Comparison of ENCODE assay signal across 1 cellular context in the genomic region with DNA sequence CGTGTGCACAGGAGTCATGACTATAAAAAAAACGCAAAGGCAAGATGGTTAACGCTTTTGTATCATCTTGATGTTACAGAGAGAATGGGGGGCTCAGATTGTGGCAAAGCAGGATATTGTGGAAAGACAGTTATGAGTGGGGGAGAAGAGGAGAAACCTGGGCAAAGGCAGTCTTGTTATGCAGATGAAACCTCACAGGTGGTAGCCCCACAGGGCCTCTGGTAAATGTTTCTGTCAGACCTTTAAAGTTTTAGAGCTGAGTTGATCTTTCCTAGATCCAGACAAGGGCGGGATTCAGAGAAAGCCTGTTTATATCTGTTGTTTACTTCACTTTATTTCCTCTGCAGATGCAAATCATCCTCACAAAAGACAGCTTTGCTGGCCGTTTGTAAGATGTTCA.
A peak's percentile ranks its signal among the peaks of the same experiment; 100 is the strongest.
TF ChIP-seq lines count a peak whose summit lies in the region.

No MANE protein-coding gene starts in this region.

TF ChIP-seq in WTC11, 78 proteins besides CTCF, POLR2A, EP300 and RAD21 (continued from another document):
- TF ChIP-seq, protein P1, sequence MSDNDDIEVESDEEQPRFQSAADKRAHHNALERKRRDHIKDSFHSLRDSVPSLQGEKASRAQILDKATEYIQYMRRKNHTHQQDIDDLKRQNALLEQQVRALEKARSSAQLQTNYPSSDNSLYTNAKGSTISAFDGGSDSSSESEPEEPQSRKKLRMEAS (CRISPR knock-in tag; IDR thresholded peaks at IDR 0.05), result no peak
- TF ChIP-seq CBFB (CRISPR knock-in tag; IDR thresholded peaks at IDR 0.05; ENCODE audit: low read depth) (no peak), SP1 (CRISPR knock-in tag; conservative IDR thresholded peaks at IDR 0.05) (no peak), NR2C2 (CRISPR knock-in tag; IDR thresholded peaks at IDR 0.05) (no peak), IRF2 (CRISPR knock-in tag; IDR thresholded peaks at IDR 0.05; ENCODE audit: borderline replicate concordance, low read depth) (no peak), ZNF396 (CRISPR knock-in tag; IDR thresholded peaks at IDR 0.05; ENCODE audit: borderline replicate concordance) (no peak), FOXK1 (CRISPR knock-in tag; IDR thresholded peaks at IDR 0.05) (peak; percentile 43; the same call in 1 of the 2 replicates), NFATC4 (CRISPR knock-in tag; IDR thresholded peaks at IDR 0.05) (no peak), ZNF423 (CRISPR knock-in tag; IDR thresholded peaks at IDR 0.05) (peak; percentile 12; the same call in 1 of the 2 replicates), RELA (CRISPR knock-in tag; IDR thresholded peaks at IDR 0.05; ENCODE audit: borderline replicate concordance) (no peak), ELF4 (CRISPR knock-in tag; IDR thresholded peaks at IDR 0.05; ENCODE audit: low read depth) (no peak), TP53 (CRISPR knock-in tag; IDR thresholded peaks at IDR 0.05) (no peak), ZNF219 (CRISPR knock-in tag; IDR thresholded peaks at IDR 0.05; ENCODE audit: borderline replicate concordance) (no peak), TCF7 (CRISPR knock-in tag; IDR thresholded peaks at IDR 0.05; ENCODE audit: low read depth) (no peak), KAT7 (CRISPR knock-in tag; IDR thresholded peaks at IDR 0.05; ENCODE audit: borderline replicate concordance) (no peak), CREB1 (CRISPR knock-in tag; IDR thresholded peaks at IDR 0.05) (no peak), NFYB (CRISPR knock-in tag; conservative IDR thresholded peaks at IDR 0.05; ENCODE audit: low read depth) (no peak), SOX15 (CRISPR knock-in tag; IDR thresholded peaks at IDR 0.05) (no peak), ETV6 (CRISPR knock-in tag; IDR thresholded peaks at IDR 0.05) (0 out of 2 replicates have a peak, but pooled peaks have one; percentile 34), ATF1 (CRISPR knock-in tag; IDR thresholded peaks at IDR 0.05) (no peak), FOXJ3 (CRISPR knock-in tag; IDR thresholded peaks at IDR 0.05; ENCODE audit: borderline replicate concordance) (no peak), OVOL2 (CRISPR knock-in tag; IDR thresholded peaks at IDR 0.05; ENCODE audit: borderline replicate concordance) (no peak), TEAD4 (CRISPR knock-in tag; IDR thresholded peaks at IDR 0.05) (no peak), ZNF263 (CRISPR knock-in tag; IDR thresholded peaks at IDR 0.05; ENCODE audit: low read depth) (no peak)
- TF ChIP-seq, protein P2, sequence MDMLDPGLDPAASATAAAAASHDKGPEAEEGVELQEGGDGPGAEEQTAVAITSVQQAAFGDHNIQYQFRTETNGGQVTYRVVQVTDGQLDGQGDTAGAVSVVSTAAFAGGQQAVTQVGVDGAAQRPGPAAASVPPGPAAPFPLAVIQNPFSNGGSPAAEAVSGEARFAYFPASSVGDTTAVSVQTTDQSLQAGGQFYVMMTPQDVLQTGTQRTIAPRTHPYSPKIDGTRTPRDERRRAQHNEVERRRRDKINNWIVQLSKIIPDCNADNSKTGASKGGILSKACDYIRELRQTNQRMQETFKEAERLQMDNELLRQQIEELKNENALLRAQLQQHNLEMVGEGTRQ (CRISPR knock-in tag; IDR thresholded peaks at IDR 0.05), result no peak
- TF ChIP-seq, protein P3, sequence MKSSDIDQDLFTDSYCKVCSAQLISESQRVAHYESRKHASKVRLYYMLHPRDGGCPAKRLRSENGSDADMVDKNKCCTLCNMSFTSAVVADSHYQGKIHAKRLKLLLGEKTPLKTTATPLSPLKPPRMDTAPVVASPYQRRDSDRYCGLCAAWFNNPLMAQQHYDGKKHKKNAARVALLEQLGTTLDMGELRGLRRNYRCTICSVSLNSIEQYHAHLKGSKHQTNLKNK (CRISPR knock-in tag; IDR thresholded peaks at IDR 0.05), result no peak
- TF ChIP-seq, protein P4, sequence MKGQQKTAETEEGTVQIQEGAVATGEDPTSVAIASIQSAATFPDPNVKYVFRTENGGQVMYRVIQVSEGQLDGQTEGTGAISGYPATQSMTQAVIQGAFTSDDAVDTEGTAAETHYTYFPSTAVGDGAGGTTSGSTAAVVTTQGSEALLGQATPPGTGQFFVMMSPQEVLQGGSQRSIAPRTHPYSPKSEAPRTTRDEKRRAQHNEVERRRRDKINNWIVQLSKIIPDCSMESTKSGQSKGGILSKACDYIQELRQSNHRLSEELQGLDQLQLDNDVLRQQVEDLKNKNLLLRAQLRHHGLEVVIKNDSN (CRISPR knock-in tag; IDR thresholded peaks at IDR 0.05), result no peak
- TF ChIP-seq, protein P5, sequence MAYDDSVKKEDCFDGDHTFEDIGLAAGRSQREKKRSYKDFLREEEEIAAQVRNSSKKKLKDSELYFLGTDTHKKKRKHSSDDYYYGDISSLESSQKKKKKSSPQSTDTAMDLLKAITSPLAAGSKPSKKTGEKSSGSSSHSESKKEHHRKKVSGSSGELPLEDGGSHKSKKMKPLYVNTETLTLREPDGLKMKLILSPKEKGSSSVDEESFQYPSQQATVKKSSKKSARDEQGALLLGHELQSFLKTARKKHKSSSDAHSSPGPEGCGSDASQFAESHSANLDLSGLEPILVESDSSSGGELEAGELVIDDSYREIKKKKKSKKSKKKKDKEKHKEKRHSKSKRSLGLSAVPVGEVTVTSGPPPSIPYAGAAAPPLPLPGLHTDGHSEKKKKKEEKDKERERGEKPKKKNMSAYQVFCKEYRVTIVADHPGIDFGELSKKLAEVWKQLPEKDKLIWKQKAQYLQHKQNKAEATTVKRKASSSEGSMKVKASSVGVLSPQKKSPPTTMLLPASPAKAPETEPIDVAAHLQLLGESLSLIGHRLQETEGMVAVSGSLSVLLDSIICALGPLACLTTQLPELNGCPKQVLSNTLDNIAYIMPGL (CRISPR knock-in tag; IDR thresholded peaks at IDR 0.05), result no peak
- TF ChIP-seq, protein P6, sequence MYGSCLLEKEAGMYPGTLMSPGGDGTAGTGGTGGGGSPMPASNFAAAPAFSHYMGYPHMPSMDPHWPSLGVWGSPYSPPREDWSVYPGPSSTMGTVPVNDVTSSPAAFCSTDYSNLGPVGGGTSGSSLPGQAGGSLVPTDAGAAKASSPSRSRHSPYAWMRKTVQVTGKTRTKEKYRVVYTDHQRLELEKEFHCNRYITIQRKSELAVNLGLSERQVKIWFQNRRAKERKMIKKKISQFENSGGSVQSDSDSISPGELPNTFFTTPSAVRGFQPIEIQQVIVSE (CRISPR knock-in tag; IDR thresholded peaks at IDR 0.05; ENCODE audit: borderline replicate concordance), result no peak
- TF ChIP-seq, protein P7, sequence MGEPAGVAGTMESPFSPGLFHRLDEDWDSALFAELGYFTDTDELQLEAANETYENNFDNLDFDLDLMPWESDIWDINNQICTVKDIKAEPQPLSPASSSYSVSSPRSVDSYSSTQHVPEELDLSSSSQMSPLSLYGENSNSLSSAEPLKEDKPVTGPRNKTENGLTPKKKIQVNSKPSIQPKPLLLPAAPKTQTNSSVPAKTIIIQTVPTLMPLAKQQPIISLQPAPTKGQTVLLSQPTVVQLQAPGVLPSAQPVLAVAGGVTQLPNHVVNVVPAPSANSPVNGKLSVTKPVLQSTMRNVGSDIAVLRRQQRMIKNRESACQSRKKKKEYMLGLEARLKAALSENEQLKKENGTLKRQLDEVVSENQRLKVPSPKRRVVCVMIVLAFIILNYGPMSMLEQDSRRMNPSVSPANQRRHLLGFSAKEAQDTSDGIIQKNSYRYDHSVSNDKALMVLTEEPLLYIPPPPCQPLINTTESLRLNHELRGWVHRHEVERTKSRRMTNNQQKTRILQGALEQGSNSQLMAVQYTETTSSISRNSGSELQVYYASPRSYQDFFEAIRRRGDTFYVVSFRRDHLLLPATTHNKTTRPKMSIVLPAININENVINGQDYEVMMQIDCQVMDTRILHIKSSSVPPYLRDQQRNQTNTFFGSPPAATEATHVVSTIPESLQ (CRISPR knock-in tag; IDR thresholded peaks at IDR 0.05), result no peak
- TF ChIP-seq, protein P8, sequence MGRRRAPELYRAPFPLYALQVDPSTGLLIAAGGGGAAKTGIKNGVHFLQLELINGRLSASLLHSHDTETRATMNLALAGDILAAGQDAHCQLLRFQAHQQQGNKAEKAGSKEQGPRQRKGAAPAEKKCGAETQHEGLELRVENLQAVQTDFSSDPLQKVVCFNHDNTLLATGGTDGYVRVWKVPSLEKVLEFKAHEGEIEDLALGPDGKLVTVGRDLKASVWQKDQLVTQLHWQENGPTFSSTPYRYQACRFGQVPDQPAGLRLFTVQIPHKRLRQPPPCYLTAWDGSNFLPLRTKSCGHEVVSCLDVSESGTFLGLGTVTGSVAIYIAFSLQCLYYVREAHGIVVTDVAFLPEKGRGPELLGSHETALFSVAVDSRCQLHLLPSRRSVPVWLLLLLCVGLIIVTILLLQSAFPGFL (CRISPR knock-in tag; IDR thresholded peaks at IDR 0.05; ENCODE audit: borderline replicate concordance), result no peak
- TF ChIP-seq, protein P9, sequence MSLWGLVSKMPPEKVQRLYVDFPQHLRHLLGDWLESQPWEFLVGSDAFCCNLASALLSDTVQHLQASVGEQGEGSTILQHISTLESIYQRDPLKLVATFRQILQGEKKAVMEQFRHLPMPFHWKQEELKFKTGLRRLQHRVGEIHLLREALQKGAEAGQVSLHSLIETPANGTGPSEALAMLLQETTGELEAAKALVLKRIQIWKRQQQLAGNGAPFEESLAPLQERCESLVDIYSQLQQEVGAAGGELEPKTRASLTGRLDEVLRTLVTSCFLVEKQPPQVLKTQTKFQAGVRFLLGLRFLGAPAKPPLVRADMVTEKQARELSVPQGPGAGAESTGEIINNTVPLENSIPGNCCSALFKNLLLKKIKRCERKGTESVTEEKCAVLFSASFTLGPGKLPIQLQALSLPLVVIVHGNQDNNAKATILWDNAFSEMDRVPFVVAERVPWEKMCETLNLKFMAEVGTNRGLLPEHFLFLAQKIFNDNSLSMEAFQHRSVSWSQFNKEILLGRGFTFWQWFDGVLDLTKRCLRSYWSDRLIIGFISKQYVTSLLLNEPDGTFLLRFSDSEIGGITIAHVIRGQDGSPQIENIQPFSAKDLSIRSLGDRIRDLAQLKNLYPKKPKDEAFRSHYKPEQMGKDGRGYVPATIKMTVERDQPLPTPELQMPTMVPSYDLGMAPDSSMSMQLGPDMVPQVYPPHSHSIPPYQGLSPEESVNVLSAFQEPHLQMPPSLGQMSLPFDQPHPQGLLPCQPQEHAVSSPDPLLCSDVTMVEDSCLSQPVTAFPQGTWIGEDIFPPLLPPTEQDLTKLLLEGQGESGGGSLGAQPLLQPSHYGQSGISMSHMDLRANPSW (CRISPR knock-in tag; conservative IDR thresholded peaks at IDR 0.05; ENCODE audit: low read depth), result no peak
